ENCODE assay signal across 12 cellular contexts in genomic region chr4:186727977-186728519, GRCh38. TPM values are rescaled to one million over a fixed set of nuclear protein-coding genes. Genes with fewer than 3 reads are reported as not detected.
A peak's percentile ranks its signal among the peaks of the same experiment; 100 is the strongest.
DNase-seq lines count a peak whose midpoint lies in the region; ATAC-seq and TF ChIP-seq lines count a peak whose summit lies in the region.
"Had no signal": no experiment of that assay in that cellular context is flagged by ENCODE, and none has a peak within 500 bp of the region (broad histone marks: within the 10 kb centered on the region; RNA-seq: fewer than 3 reads in every experiment).

No MANE protein-coding gene starts in this region.

- intact Hi-C loops in CD4-positive, alpha-beta T cell (cut with DNase I, micrococcal nuclease): no loop called here

- DNase-seq in GM23338 (ENCODE audit: low spot score) (peak; percentile 56), foreskin fibroblast (peak in 1 of 2 donors; percentile 38), renal cortical epithelial cell (ENCODE audit: low read depth) (peak; percentile 47), COLO829 (ENCODE audit: low spot score) (no peak), medulla oblongata (ENCODE audit: extremely low spot score) (no peak)
- DNase-seq in activated CD4-positive, CD25-positive, alpha-beta regulatory T cell treated with anti-CD3 and anti-CD28 coated beads, Interleukin-2, amount 50 U/mL, for 72 hours: no peak
- no peak for DNase-seq in CD4-positive, alpha-beta T cell
- DNase-seq: NCI-H2029 treated with DMSO at 0.1 percent for 48 hours; stimulated activated CD4-positive, alpha-beta T cell treated with anti-CD3 and anti-CD28 coated beads, Interleukin-1b, Interleukin-23, amount 100 ng/mL, for 48 hours had no signal

- H3K9me2 ChIP-seq in GM23338 (ENCODE audit: insufficient read depth): no peaks in the 10 kb centered on the region

- no peak for ATAC-seq in GM23338
- ATAC-seq in CD4-positive, alpha-beta T cell (ENCODE audit: poor library complexity): no peak

- no peaks in the 10 kb centered on the region for H4K20me1 ChIP-seq in GM23338 (replicated peaks; ENCODE audit: insufficient read depth)

- H3F3A ChIP-seq in GM23338 (replicated peaks; ENCODE audit: low read depth): 0 out of 2 replicates have a peak, but pooled peaks cover 2% of the 10 kb centered on the region

- H3K4me1 Mint-ChIP-seq in GM23338: peaks cover 25% of the 10 kb centered on the region
- H3K4me1 Mint-ChIP-seq in CD4-positive, alpha-beta T cell (ENCODE audit: low read depth): peaks cover 21% of the 10 kb centered on the region

- H3K36me3 ChIP-seq in GM23338 (ENCODE audit: insufficient read depth): no peaks in the 10 kb centered on the region

- H3K4me3 Mint-ChIP-seq in GM23338: peak overlapping the region; percentile 87
- H3K4me3 Mint-ChIP-seq in CD4-positive, alpha-beta T cell: no peak overlapping the region
- H3K4me3 Mint-ChIP-seq: dendritic cell treated with granulocyte-macrophage colony-stimulating factor and Interleukin-4, amounts not matched to agents 40 ng/mL and 50 ng/mL, for 4 days had no signal

- CTCF ChIA-PET in CD4-positive, alpha-beta T cell (lab: Charles Lee): no interaction called here

- H3K79me2 ChIP-seq in GM23338 (replicated peaks; ENCODE audit: insufficient read depth): peaks cover 8% of the 10 kb centered on the region; the same call in 1 of the 2 replicates

- H3K36me3 Mint-ChIP-seq in GM23338 (ENCODE audit: low read depth): no peaks in the 10 kb centered on the region
- H3K36me3 Mint-ChIP-seq in CD4-positive, alpha-beta T cell (ENCODE audit: low read depth): no peaks in the 10 kb centered on the region

- TF ChIP-seq CTCF in GM23338 (conservative IDR thresholded peaks at IDR 0.05; ENCODE audit: low read depth in 2 of 2): peak in 1 of 2 experiments; percentile 65; a peak in 2 of 4 replicates
- no peak for TF ChIP-seq CTCF in VCaP (conservative IDR thresholded peaks at IDR 0.05)
- TF ChIP-seq CTCF in foreskin fibroblast (IDR thresholded peaks at IDR 0.05; ENCODE audit: low read depth, low read length): no peak
- TF ChIP-seq CTCF in CD4-positive, alpha-beta T cell (IDR thresholded peaks at IDR 0.05): no peak

- peaks cover 29% of the 10 kb centered on the region for H3K27me3 ChIP-seq in GM23338 (ENCODE audit: insufficient read depth)
- H3K27me3 ChIP-seq in CD4-positive, alpha-beta T cell (ENCODE audit: control insufficient read depth, insufficient read depth, low read length): peaks cover 52% of the 10 kb centered on the region

- H3K4me3 ChIP-seq in GM23338: peak overlapping the region; percentile 79
- peak overlapping the region; percentile 92 to 97 for H3K4me3 ChIP-seq in foreskin fibroblast (ENCODE audit: low read depth in 1 of 2, low read length in 2 of 2)
- H3K4me3 ChIP-seq: lung had no signal

- H2AFZ ChIP-seq in GM23338: no peak overlapping the region

- peaks cover 27% of the 10 kb centered on the region for H3K27me3 Mint-ChIP-seq in GM23338 (ENCODE audit: insufficient read depth, low read depth, poor library complexity)
- peaks cover 47% of the 10 kb centered on the region for H3K27me3 Mint-ChIP-seq in CD4-positive, alpha-beta T cell

- H3K4me2 ChIP-seq in GM23338: peak overlapping the region; percentile 80

- H3K4me1 ChIP-seq in GM23338 (ENCODE audit: insufficient read depth): peaks cover 20% of the 10 kb centered on the region

- H3K9me3 Mint-ChIP-seq in GM23338: no peaks in the 10 kb centered on the region; the same call in 2 of the 3 replicates
- no peaks in the 10 kb centered on the region for H3K9me3 Mint-ChIP-seq in CD4-positive, alpha-beta T cell
- H3K9me3 Mint-ChIP-seq: dendritic cell treated with granulocyte-macrophage colony-stimulating factor and Interleukin-4, amounts not matched to agents 40 ng/mL and 50 ng/mL, for 4 days had no signal

- no peak overlapping the region for H3K27ac ChIP-seq in GM23338 (ENCODE audit: low read depth)
- H3K27ac ChIP-seq in VCaP: peak overlapping the region; percentile 89
- H3K27ac ChIP-seq in CD4-positive, alpha-beta T cell (ENCODE audit: low read depth, low read length): no peak overlapping the region

- H3K27ac Mint-ChIP-seq in GM23338: no peak overlapping the region
- no peak overlapping the region for H3K27ac Mint-ChIP-seq in CD4-positive, alpha-beta T cell
- H3K27ac Mint-ChIP-seq: dendritic cell treated with granulocyte-macrophage colony-stimulating factor and Interleukin-4, amounts not matched to agents 40 ng/mL and 50 ng/mL, for 4 days had no signal

- H3K9me3 ChIP-seq in CD4-positive, alpha-beta T cell (ENCODE audit: control insufficient read depth, low read length): no peaks in the 10 kb centered on the region

- POLR2A ChIA-PET in CD4-positive, alpha-beta T cell (lab: Charles Lee): no interaction called here

TF ChIP-seq in GM23338, 12 proteins besides CTCF, POLR2A, EP300 and RAD21 (continues in another document):
- TF ChIP-seq STAT1 (IDR thresholded peaks at IDR 0.05; ENCODE audit: unreplicated experiment): no peak
- TF ChIP-seq ZNF114 (CRISPR knock-in tag; IDR thresholded peaks at IDR 0.05): no peak
- TF ChIP-seq EZH2 (IDR thresholded peaks at IDR 0.05; ENCODE audit: low read depth, unreplicated experiment): no peak
- TF ChIP-seq CREB1 (CRISPR knock-in tag; IDR thresholded peaks at IDR 0.05; ENCODE audit: low read depth): no peak
- no peak for TF ChIP-seq ZNF331 (CRISPR knock-in tag; IDR thresholded peaks at IDR 0.05; ENCODE audit: low read depth)
- TF ChIP-seq NANOG (IDR thresholded peaks at IDR 0.05; ENCODE audit: borderline replicate concordance): no peak
- TF ChIP-seq, protein P1, sequence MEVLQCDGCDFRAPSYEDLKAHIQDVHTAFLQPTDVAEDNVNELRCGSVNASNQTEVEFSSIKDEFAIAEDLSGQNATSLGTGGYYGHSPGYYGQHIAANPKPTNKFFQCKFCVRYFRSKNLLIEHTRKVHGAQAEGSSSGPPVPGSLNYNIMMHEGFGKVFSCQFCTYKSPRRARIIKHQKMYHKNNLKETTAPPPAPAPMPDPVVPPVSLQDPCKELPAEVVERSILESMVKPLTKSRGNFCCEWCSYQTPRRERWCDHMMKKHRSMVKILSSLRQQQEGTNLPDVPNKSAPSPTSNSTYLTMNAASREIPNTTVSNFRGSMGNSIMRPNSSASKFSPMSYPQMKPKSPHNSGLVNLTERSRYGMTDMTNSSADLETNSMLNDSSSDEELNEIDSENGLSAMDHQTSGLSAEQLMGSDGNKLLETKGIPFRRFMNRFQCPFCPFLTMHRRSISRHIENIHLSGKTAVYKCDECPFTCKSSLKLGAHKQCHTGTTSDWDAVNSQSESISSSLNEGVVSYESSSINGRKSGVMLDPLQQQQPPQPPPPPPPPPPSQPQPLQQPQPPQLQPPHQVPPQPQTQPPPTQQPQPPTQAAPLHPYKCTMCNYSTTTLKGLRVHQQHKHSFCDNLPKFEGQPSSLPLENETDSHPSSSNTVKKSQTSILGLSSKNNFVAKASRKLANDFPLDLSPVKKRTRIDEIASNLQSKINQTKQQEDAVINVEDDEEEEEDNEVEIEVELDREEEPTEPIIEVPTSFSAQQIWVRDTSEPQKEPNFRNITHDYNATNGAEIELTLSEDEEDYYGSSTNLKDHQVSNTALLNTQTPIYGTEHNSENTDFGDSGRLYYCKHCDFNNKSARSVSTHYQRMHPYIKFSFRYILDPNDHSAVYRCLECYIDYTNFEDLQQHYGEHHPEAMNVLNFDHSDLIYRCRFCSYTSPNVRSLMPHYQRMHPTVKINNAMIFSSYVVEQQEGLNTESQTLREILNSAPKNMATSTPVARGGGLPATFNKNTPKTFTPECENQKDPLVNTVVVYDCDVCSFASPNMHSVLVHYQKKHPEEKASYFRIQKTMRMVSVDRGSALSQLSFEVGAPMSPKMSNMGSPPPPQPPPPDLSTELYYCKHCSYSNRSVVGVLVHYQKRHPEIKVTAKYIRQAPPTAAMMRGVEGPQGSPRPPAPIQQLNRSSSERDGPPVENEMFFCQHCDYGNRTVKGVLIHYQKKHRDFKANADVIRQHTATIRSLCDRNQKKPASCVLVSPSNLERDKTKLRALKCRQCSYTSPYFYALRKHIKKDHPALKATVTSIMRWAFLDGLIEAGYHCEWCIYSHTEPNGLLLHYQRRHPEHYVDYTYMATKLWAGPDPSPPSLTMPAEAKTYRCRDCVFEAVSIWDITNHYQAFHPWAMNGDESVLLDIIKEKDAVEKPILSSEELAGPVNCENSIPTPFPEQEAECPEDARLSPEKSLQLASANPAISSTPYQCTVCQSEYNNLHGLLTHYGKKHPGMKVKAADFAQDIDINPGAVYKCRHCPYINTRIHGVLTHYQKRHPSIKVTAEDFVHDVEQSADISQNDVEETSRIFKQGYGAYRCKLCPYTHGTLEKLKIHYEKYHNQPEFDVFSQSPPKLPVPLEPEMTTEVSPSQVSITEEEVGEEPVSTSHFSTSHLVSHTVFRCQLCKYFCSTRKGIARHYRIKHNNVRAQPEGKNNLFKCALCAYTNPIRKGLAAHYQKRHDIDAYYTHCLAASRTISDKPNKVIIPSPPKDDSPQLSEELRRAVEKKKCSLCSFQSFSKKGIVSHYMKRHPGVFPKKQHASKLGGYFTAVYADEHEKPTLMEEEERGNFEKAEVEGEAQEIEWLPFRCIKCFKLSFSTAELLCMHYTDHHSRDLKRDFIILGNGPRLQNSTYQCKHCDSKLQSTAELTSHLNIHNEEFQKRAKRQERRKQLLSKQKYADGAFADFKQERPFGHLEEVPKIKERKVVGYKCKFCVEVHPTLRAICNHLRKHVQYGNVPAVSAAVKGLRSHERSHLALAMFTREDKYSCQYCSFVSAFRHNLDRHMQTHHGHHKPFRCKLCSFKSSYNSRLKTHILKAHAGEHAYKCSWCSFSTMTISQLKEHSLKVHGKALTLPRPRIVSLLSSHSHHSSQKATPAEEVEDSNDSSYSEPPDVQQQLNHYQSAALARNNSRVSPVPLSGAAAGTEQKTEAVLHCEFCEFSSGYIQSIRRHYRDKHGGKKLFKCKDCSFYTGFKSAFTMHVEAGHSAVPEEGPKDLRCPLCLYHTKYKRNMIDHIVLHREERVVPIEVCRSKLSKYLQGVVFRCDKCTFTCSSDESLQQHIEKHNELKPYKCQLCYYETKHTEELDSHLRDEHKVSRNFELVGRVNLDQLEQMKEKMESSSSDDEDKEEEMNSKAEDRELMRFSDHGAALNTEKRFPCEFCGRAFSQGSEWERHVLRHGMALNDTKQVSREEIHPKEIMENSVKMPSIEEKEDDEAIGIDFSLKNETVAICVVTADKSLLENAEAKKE (CRISPR knock-in tag; IDR thresholded peaks at IDR 0.05): no peak

RNA-seq across cellular contexts. Expression of gene FAT1, which starts 4.4 kb away (rescaled TPM):
- 124 and 137 TPM in 2 replicates for total RNA-seq in GM23338 (2014; rRNA removed; shearing (Covaris generic))
- polyA plus RNA-seq in GM23338 (2016; fragmentation: Nextera tagmentation; extraction: Ambion mirVana): 31.3 and 37.6 TPM in 2 replicates
- total RNA-seq in renal cortical epithelial cell: 251 and 594 TPM in 2 replicates
- under 1 TPM in 1 of 2 experiments, not detected in 1; 0.03 TPM for total RNA-seq in CD4-positive, alpha-beta T cell

Comparison
In these comparisons a context has a peak if more than half of its experiments do, and no peak if none do; other contexts are left out.
1. DNase-seq: peak in GM23338 (single experiment) and renal cortical epithelial cell (single experiment); none in COLO829 (single experiment), activated CD4-positive, CD25-positive, alpha-beta regulatory T cell treated with anti-CD3 and anti-CD28 coated beads, Interleukin-2, amount 50 U/mL, for 72 hours (single experiment), CD4-positive, alpha-beta T cell (0 of 10) and medulla oblongata (single experiment).
2. RNA of gene FAT1, which starts 4.4 kb away (total RNA-seq): 251 to 594 TPM in renal cortical epithelial cell and 124 to 137 TPM in GM23338; 0.03 TPM in CD4-positive, alpha-beta T cell; every median in the first group is over 100 times any median in the second.